Comparison of ENCODE assay signal across 8 cellular contexts in the genomic region with DNA sequence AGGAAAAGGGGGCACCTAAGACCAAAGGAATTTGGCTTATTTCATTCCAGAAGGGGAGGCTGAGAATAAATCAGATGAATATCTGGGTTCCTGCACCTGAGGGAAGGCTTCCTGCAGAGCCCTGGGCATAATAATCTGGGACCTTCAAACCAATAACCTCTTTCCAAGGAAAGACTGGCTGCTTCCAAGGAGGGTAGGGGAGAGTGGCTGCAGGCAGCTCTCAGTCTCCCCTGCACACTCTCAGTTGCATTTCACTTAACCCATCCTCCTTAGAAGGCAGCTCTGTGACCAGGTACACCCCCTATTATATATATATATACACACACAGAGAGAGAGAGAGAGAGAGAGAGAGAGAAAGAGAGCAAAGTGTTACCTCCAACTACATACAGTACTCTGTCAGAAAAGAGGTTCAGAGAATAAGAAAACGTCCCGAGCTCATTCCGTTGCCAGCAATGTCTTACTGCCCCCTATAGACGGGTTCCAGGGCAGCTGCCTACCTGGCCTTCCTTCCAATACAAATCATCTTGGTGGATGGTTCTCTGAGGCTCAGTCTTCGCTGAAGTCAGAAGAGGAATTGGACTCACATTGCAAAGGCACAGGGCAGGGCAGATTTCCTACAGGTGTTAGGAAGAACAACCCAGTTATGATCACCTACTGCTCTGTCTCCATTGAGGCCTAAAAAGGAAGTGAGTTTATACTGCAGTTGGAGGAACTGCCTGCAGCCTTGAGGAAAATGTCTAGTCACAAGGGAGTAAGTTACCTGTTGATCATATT. TPM values are rescaled to one million over a fixed set of nuclear protein-coding genes. Genes with fewer than 3 reads are reported as not detected.
DNase-seq lines count a peak whose midpoint lies in the region; ATAC-seq and TF ChIP-seq lines count a peak whose summit lies in the region.

No MANE protein-coding gene starts in this region.

- H3K27ac ChIP-seq in HUES6 (ENCODE audit: low read depth, low read length): no peak overlapping the region
- no peak overlapping the region for H3K27ac ChIP-seq in CD8-positive, alpha-beta T cell (ENCODE audit: low read depth, low read length)

- peaks cover 38% of the 10 kb centered on the region; the same call in 1 of the 2 replicates for H3K27me3 ChIP-seq in HUES6 (ENCODE audit: control insufficient read depth, insufficient read depth, low read length)
- H3K27me3 ChIP-seq in CD8-positive, alpha-beta T cell (ENCODE audit: insufficient read depth, low read length): no peaks in the 10 kb centered on the region

- peak; percentile 19 to 59 for DNase-seq in NCI-H524 (lab: John Stamatoyannopoulos, UW)
- DNase-seq in NCI-H524 treated with DMSO at 0.1 percent for 48 hours (lab: John Stamatoyannopoulos, UW): no peak
- peak; percentile 69 for DNase-seq in SKM-1 treated with dmso at 0.1 percent for 144 hours (lab: John Stamatoyannopoulos, UW; ENCODE audit: unreplicated experiment)
- DNase-seq in foreskin fibroblast: peak; percentile 28 to 68
- DNase-seq in retina: peak; percentile 18
- no peak for DNase-seq in CD8-positive, alpha-beta T cell

- peak; percentile 73 for TF ChIP-seq CTCF in foreskin fibroblast (IDR thresholded peaks at IDR 0.05; ENCODE audit: low read depth, low read length)
- TF ChIP-seq CTCF in CD8-positive, alpha-beta T cell (IDR thresholded peaks at IDR 0.05): no peak

- peaks cover 19% of the 10 kb centered on the region for H3K36me3 Mint-ChIP-seq in CD8-positive, alpha-beta T cell

- no peaks in the 10 kb centered on the region for H3K9me3 ChIP-seq in HUES6 (ENCODE audit: control insufficient read depth, insufficient read depth, low read depth, low read length)
- H3K9me3 ChIP-seq in CD8-positive, alpha-beta T cell (ENCODE audit: low read length): no peaks in the 10 kb centered on the region

- H3K36me3 ChIP-seq in HUES6 (ENCODE audit: control insufficient read depth, insufficient read depth, low read length): no peaks in the 10 kb centered on the region
- no peaks in the 10 kb centered on the region for H3K36me3 ChIP-seq in CD8-positive, alpha-beta T cell (ENCODE audit: insufficient read depth, low read length)

- H3K4me3 ChIP-seq in HUES6 (ENCODE audit: low read depth, low read length): peak overlapping the region; percentile 6; the same call in 1 of the 2 replicates
- no peak overlapping the region for H3K4me3 ChIP-seq in foreskin fibroblast (ENCODE audit: low read depth in 1 of 2, low read length in 2 of 2)
- no peak overlapping the region for H3K4me3 ChIP-seq in CD8-positive, alpha-beta T cell (ENCODE audit: low read depth, low read length)

- no peak overlapping the region for H3K4me3 Mint-ChIP-seq in CD8-positive, alpha-beta T cell

- CTCF ChIA-PET in CD8-positive, alpha-beta T cell (lab: Charles Lee): interaction anchor here (0.7 kb wide), 1 partner anchor 47 kb away, joined by 3 read pairs; no protein-coding TSS in a partner anchor

- POLR2A ChIA-PET in CD8-positive, alpha-beta T cell (lab: Charles Lee): no interaction called here

- H3K27ac Mint-ChIP-seq in CD8-positive, alpha-beta T cell: no peak overlapping the region

- no peak for ATAC-seq in HG02759 (IDR thresholded peaks at IDR 0.05; ENCODE audit: unreplicated experiment)
- no peak for ATAC-seq in CD8-positive, alpha-beta T cell

- peaks cover 23% of the 10 kb centered on the region for H3K4me1 ChIP-seq in HUES6 (ENCODE audit: control insufficient read depth, insufficient read depth, low read length)
- no peaks in the 10 kb centered on the region for H3K4me1 ChIP-seq in CD8-positive, alpha-beta T cell (ENCODE audit: insufficient read depth, low read length)

- H3K9ac ChIP-seq in HUES6 (ENCODE audit: low read length): peak overlapping the region; percentile 5

- no peaks in the 10 kb centered on the region for H3K27me3 Mint-ChIP-seq in CD8-positive, alpha-beta T cell (ENCODE audit: low read depth)

- no peaks in the 10 kb centered on the region for H3K9me3 Mint-ChIP-seq in CD8-positive, alpha-beta T cell

- intact Hi-C loops in CD8-positive, alpha-beta T cell (cut with DNase I, micrococcal nuclease): no loop called here

- H3K4me1 Mint-ChIP-seq in CD8-positive, alpha-beta T cell (ENCODE audit: low read depth): no peaks in the 10 kb centered on the region

RNA-seq across cellular contexts. Expression of a gene that starts 26.1 kb away (rescaled TPM):
- 1 to 10 TPM; 6.4 to 9.0 TPM for total RNA-seq in CD8-positive, alpha-beta T cell

Comparison
In these comparisons a context has a peak if more than half of its experiments do, and no peak if none do; other contexts are left out.
1. DNase-seq: peak in NCI-H524 (2 of 2), SKM-1 treated with dmso at 0.1 percent for 144 hours (single experiment), foreskin fibroblast (2 of 2) and retina (single experiment); none in NCI-H524 treated with DMSO at 0.1 percent for 48 hours (single experiment) and CD8-positive, alpha-beta T cell (0 of 7).